Comparison of ENCODE assay signal across 13 cellular contexts in genomic region chr3:114900908-114901307, GRCh38.
DNase-seq lines count a peak whose midpoint lies in the region; ATAC-seq, FAIRE-seq and TF ChIP-seq lines count a peak whose summit lies in the region.
"Had no signal": no experiment of that assay in that cellular context is flagged by ENCODE, and none has a peak within 500 bp of the region (broad histone marks: within the 10 kb centered on the region; RNA-seq: fewer than 3 reads in every experiment).

No MANE protein-coding gene starts in this region.

- in situ Hi-C loops in astrocyte of the spinal cord (cut with HindIII; ENCODE audit: low sequenced_read_pairs) = no loop called here
- in situ Hi-C loops in GM13976 (cut with MboI; ENCODE audit: low sequenced_read_pairs, unreplicated experiment) = no loop called here

- DNase-seq in HCT116 (ENCODE audit: low read depth, low spot score) (no peak), astrocyte of the spinal cord (ENCODE audit: low read depth, low spot score) (no peak), kidney (no peak), smooth muscle cell (lab: John Stamatoyannopoulos, UW; ENCODE audit: unreplicated experiment) (no peak), GM13976 (ENCODE audit: low spot score) (no peak), HPDE6-E6E7 (ENCODE audit: extremely low spot score) (no peak), mucosa of descending colon (no peak)
- DNase-seq: activated CD4-positive, alpha-beta T cell treated with anti-CD3 and anti-CD28 coated beads, Interleukin-2, amount 10 ng/mL, durations not matched to agents 7 days and 5 days; Caco-2; mesendoderm; NCI-H2227 treated with DMSO at 0.1 percent for 48 hours had no signal

- H4K20me1 ChIP-seq in HCT116 (ENCODE audit: insufficient read depth) (no peaks in the 10 kb centered on the region), smooth muscle cell (ENCODE audit: low read depth) (no peaks in the 10 kb centered on the region)

- H3K9me3 ChIP-seq in HCT116 (ENCODE audit: control insufficient read depth in 1 of 2, insufficient read depth in 1 of 2, low read depth in 1 of 2, low read length in 2 of 2) = no peaks in the 10 kb centered on the region
- no peaks in the 10 kb centered on the region for H3K9me3 ChIP-seq in kidney (ENCODE audit: control insufficient read depth in 1 of 2, low read length in 2 of 2)
- no peaks in the 10 kb centered on the region for H3K9me3 ChIP-seq in smooth muscle cell (replicated peaks; ENCODE audit: low read depth)
- no peaks in the 10 kb centered on the region for H3K9me3 ChIP-seq in mucosa of descending colon
- H3K9me3 ChIP-seq: Caco-2 had no signal

- H3K27me3 ChIP-seq in HCT116 (ENCODE audit: insufficient read depth, low read length) (no peaks in the 10 kb centered on the region), smooth muscle cell (ENCODE audit: low read depth) (no peaks in the 10 kb centered on the region)

- ATAC-seq in HCT116 (no peak), GM18498 (IDR thresholded peaks at IDR 0.05; ENCODE audit: unreplicated experiment) (no peak), mucosa of descending colon (no peak)

- TF ChIP-seq POLR2A in HCT116 (IDR thresholded peaks at IDR 0.05; ENCODE audit: borderline replicate concordance, extremely low read depth, insufficient read depth, insufficient read length) = no peak

- no peak for TF ChIP-seq RAD21 in HCT116 (IDR thresholded peaks at IDR 0.05; ENCODE audit: low read depth)

- no peaks in the 10 kb centered on the region for H3F3A ChIP-seq in smooth muscle cell (ENCODE audit: low read depth)

- H3K27ac ChIP-seq in HCT116 (ENCODE audit: low read depth, low read length) (no peak overlapping the region; the same call in 1 of the 2 replicates), kidney (ENCODE audit: low read depth in 2 of 2, low read length in 2 of 2) (peak overlapping the region; percentile 17 to 51), smooth muscle cell (ENCODE audit: low read depth) (no peak overlapping the region)
- H3K27ac ChIP-seq: SK-N-MC had no signal

- no TSS peak for BruUV-seq in HCT116 (replicated peaks; lab: Mats Ljungman, UMichigan)

- FAIRE-seq in kidney (lab: Jason Lieb, UNC) = no peak

- TF ChIP-seq CTCF in HCT116 (IDR thresholded peaks at IDR 0.05 in 2 of 3, conservative IDR thresholded peaks at IDR 0.05 in 1 of 3; ENCODE audit: borderline replicate concordance in 1 of 3, insufficient read depth in 1 of 3, low read depth in 2 of 3, low read length in 2 of 3) (no peak), astrocyte of the spinal cord (IDR thresholded peaks at IDR 0.05; ENCODE audit: low read depth, low read length) (no peak), kidney (IDR thresholded peaks at IDR 0.05; ENCODE audit: borderline replicate concordance, extremely low read depth, insufficient read depth) (no peak), smooth muscle cell (IDR thresholded peaks at IDR 0.05; ENCODE audit: borderline replicate concordance, insufficient read depth, poor library complexity, severe bottlenecking) (no peak), GM13976 (IDR thresholded peaks at IDR 0.05; ENCODE audit: borderline replicate concordance, control extremely low read depth, extremely low read depth, insufficient read depth, missing control alignments) (no peak), mucosa of descending colon (IDR thresholded peaks at IDR 0.05) (no peak)

- WGBS in smooth muscle cell (ENCODE audit: low lambda C conversion rate) = 94% methylated on average over 8 of the region's 8 CpGs

- POLR2A ChIA-PET in HCT116 (lab: Charles Lee) = no interaction called here

- H3K9me2 ChIP-seq in HCT116 (ENCODE audit: insufficient read depth) = no peaks in the 10 kb centered on the region

- H3K79me2 ChIP-seq in HCT116 (ENCODE audit: insufficient read depth, low read length) (no peaks in the 10 kb centered on the region), smooth muscle cell (ENCODE audit: low read depth) (no peaks in the 10 kb centered on the region)

- H3K4me3 ChIP-seq in HCT116 (replicated peaks in 1 of 2; ENCODE audit: low read depth in 1 of 2, low read length in 2 of 2) = no peak overlapping the region; a peak in 1 of 4 replicates
- H3K4me3 ChIP-seq in astrocyte of the spinal cord (ENCODE audit: low read depth, low read length) = peak overlapping the region; percentile 24
- H3K4me3 ChIP-seq in kidney (ENCODE audit: low read length in 2 of 2) = peak overlapping the region; percentile 15 to 47
- H3K4me3 ChIP-seq in smooth muscle cell = peak overlapping the region; percentile 29
- no peak overlapping the region for H3K4me3 ChIP-seq in mucosa of descending colon
- H3K4me3 ChIP-seq: SK-N-MC had no signal

- H3K9ac ChIP-seq in HCT116 (ENCODE audit: low read length) (no peak overlapping the region), kidney (ENCODE audit: low read length in 2 of 2) (peak overlapping the region; percentile 0 to 13), smooth muscle cell (ENCODE audit: low read depth) (no peak overlapping the region)

- RAD21 ChIA-PET in HCT116 (lab: Charles Lee; ENCODE audit: low non-redundant PET in 1 of 2, low total read pairs in 2 of 2, uncharacterized antibody in 2 of 2, unreplicated experiment in 2 of 2) = no interaction called here

- CTCF ChIA-PET in HCT116 (lab: Charles Lee) = no interaction called here

- peak overlapping the region; percentile 41; the same call in 1 of the 2 replicates for H3K4me2 ChIP-seq in HCT116 (ENCODE audit: low read length)
- peak overlapping the region; percentile 45 for H3K4me2 ChIP-seq in smooth muscle cell

- H3K36me3 ChIP-seq in HCT116 (ENCODE audit: control insufficient read depth in 1 of 2, insufficient read depth in 2 of 2, low read length in 2 of 2) = no peaks in the 10 kb centered on the region
- H3K36me3 ChIP-seq in kidney (ENCODE audit: control insufficient read depth in 1 of 2, insufficient read depth in 2 of 2, low read length in 2 of 2) = no peaks in the 10 kb centered on the region
- H3K36me3 ChIP-seq in smooth muscle cell (ENCODE audit: low read depth) = no peaks in the 10 kb centered on the region
- H3K36me3 ChIP-seq in mucosa of descending colon (ENCODE audit: low read depth) = no peaks in the 10 kb centered on the region

- H2AFZ ChIP-seq in HCT116 (ENCODE audit: low read depth, low read length, poor library complexity, severe bottlenecking) (peak overlapping the region; percentile 79), smooth muscle cell (ENCODE audit: low read depth) (no peak overlapping the region)

- intact Hi-C loops in HCT116 (cut with micrococcal nuclease) (no loop called here), kidney (cut with DNase I) (no loop called here), mucosa of descending colon (cut with DNase I, micrococcal nuclease) (no loop called here)

- H3K4me1 ChIP-seq in HCT116 (ENCODE audit: control insufficient read depth in 1 of 2, insufficient read depth in 2 of 2, low read length in 2 of 2) (peaks cover 8 to 30% of the 10 kb centered on the region in 2 experiments; a peak in 3 of 4 replicates), kidney (ENCODE audit: control insufficient read depth in 1 of 2, insufficient read depth in 1 of 2, low read depth in 1 of 2, low read length in 2 of 2) (peaks cover 13 to 33% of the 10 kb centered on the region in 2 donors), smooth muscle cell (ENCODE audit: low read depth) (peaks cover 13% of the 10 kb centered on the region), mucosa of descending colon (ENCODE audit: low read depth) (peaks cover 26% of the 10 kb centered on the region)

TF ChIP-seq in HCT116, 20 proteins besides CTCF, POLR2A, EP300 and RAD21 (continues in another document):
- TF ChIP-seq EGR1 (IDR thresholded peaks at IDR 0.05; ENCODE audit: low read depth) (no peak), TCF7L2 (IDR thresholded peaks at IDR 0.05; ENCODE audit: borderline replicate concordance, extremely low read depth, insufficient read depth, insufficient read length) (no peak), ZNF274 (IDR thresholded peaks at IDR 0.05; ENCODE audit: low read depth, low read length) (no peak), MAX (IDR thresholded peaks at IDR 0.05) (no peak), FOSL1 (IDR thresholded peaks at IDR 0.05; ENCODE audit: low read depth) (no peak), ATF3 (IDR thresholded peaks at IDR 0.05) (no peak), REST (IDR thresholded peaks at IDR 0.05; ENCODE audit: low read depth) (no peak)

Comparison
In these comparisons a context has a peak if more than half of its experiments do, and no peak if none do; other contexts are left out.
1. H3K27ac ChIP-seq: peak in kidney (2 of 2); none in HCT116 (single experiment) and smooth muscle cell (single experiment).
2. H3K4me3 ChIP-seq: peak in astrocyte of the spinal cord (single experiment), kidney (2 of 2) and smooth muscle cell (single experiment); none in HCT116 (0 of 2) and mucosa of descending colon (single experiment).
3. H3K9ac ChIP-seq: peak in kidney (2 of 2); none in HCT116 (single experiment) and smooth muscle cell (single experiment).